In the genomic region with DNA sequence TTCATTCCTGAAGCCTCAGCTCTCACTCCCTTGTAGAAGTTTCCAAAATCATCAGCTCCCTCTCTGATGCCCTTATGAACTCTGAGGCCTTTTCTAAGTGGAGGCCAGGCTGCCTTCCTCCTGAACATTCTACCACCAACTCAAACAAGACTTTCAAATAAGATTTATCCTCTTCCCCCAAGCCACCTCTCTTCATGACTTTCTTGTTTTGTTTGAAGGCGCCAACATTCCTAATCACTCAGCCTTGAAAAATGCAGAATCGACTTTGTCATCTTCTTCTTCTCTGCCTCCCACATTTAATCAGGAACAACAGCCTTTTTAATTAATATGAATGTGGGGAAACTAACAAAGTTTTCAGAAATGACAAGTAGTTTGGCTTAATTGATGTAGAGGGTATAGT, we compare ENCODE assay signal across 19 cellular contexts.
DNase-seq lines count a peak whose midpoint lies in the region; ATAC-seq and TF ChIP-seq lines count a peak whose summit lies in the region.
"Had no signal": no experiment of that assay in that cellular context is flagged by ENCODE, and none has a peak within 500 bp of the region (broad histone marks: within the 10 kb centered on the region; RNA-seq: fewer than 3 reads in every experiment).

No MANE protein-coding gene starts in this region.

- H3K27me3 Mint-ChIP-seq in osteocyte (ENCODE audit: unreplicated experiment): no peaks in the 10 kb centered on the region
- peaks cover 0 to 8% of the 10 kb centered on the region in 2 donors for H3K27me3 Mint-ChIP-seq in effector memory CD8-positive, alpha-beta T cell
- H3K27me3 Mint-ChIP-seq: activated CD4-positive, alpha-beta T cell treated with anti-CD3 and anti-CD28 coated beads, Interleukin-2, amount 10 ng/mL, durations not matched to agents 7 days and 5 days; naive B cell had no signal

- H3K36me3 ChIP-seq in SJSA1: no peaks in the 10 kb centered on the region
- H3K36me3 ChIP-seq: BE2C, cardiac muscle cell had no signal

- H3K9me3 Mint-ChIP-seq in osteocyte (ENCODE audit: unreplicated experiment): no peaks in the 10 kb centered on the region
- H3K9me3 Mint-ChIP-seq in effector memory CD8-positive, alpha-beta T cell: peaks cover 0 to 1% of the 10 kb centered on the region in 2 donors
- H3K9me3 Mint-ChIP-seq: activated CD4-positive, alpha-beta T cell treated with anti-CD3 and anti-CD28 coated beads, Interleukin-2, amount 10 ng/mL, durations not matched to agents 7 days and 5 days had no signal

- peak overlapping the region; percentile 23 for H3K27ac Mint-ChIP-seq in osteocyte (ENCODE audit: unreplicated experiment)
- no peak overlapping the region for H3K27ac Mint-ChIP-seq in effector memory CD8-positive, alpha-beta T cell
- H3K27ac Mint-ChIP-seq: activated CD4-positive, alpha-beta T cell treated with anti-CD3 and anti-CD28 coated beads, Interleukin-2, amount 10 ng/mL, durations not matched to agents 7 days and 5 days; naive B cell had no signal

- no peaks in the 10 kb centered on the region for H3K27me3 ChIP-seq in SJSA1 (replicated peaks)
- H3K27me3 ChIP-seq: BE2C, cardiac muscle cell had no signal

- peak overlapping the region; percentile 76 for H3K27ac ChIP-seq in SJSA1
- H3K27ac ChIP-seq: cardiac muscle cell, PC-9 had no signal

- no peaks in the 10 kb centered on the region for H3K36me3 Mint-ChIP-seq in osteocyte (ENCODE audit: unreplicated experiment)
- no peaks in the 10 kb centered on the region for H3K36me3 Mint-ChIP-seq in effector memory CD8-positive, alpha-beta T cell (ENCODE audit: insufficient read depth)
- H3K36me3 Mint-ChIP-seq: naive B cell had no signal

- H3K4me3 ChIP-seq in SJSA1 (no peak overlapping the region), fibroblast of pulmonary artery (replicated peaks; ENCODE audit: low read depth, low read length) (no peak overlapping the region)
- H3K4me3 ChIP-seq: cardiac muscle cell, K562, PC-9 had no signal

- no peaks in the 10 kb centered on the region for H3K9me3 ChIP-seq in SJSA1 (replicated peaks)
- H3K9me3 ChIP-seq: BE2C had no signal

- DNase-seq in EL: peak; percentile 82
- peak in 1 of 2 experiments; percentile 37 for DNase-seq in SJSA1 (ENCODE audit: low read depth in 1 of 2, low spot score in 2 of 2)
- peak; percentile 35 for DNase-seq in fibroblast of pulmonary artery (ENCODE audit: low read depth)
- DNase-seq in osteocyte (ENCODE audit: extremely low spot score, unreplicated experiment): no peak
- DNase-seq in NCI-H748 treated with DMSO at 0.1 percent for 48 hours (lab: John Stamatoyannopoulos, UW): no peak
- DNase-seq in GDM1 (lab: John Stamatoyannopoulos, UW): no peak
- DNase-seq in effector memory CD8-positive, alpha-beta T cell: no peak
- DNase-seq: activated CD4-positive, alpha-beta T cell treated with anti-CD3 and anti-CD28 coated beads, Interleukin-2, amount 10 ng/mL, durations not matched to agents 7 days and 5 days; activated naive CD4-positive, alpha-beta T cell treated with anti-CD3 and anti-CD28 coated beads, Interleukin-2, amount 50 U/mL, for 16 hours; BE2C; effector CD8-positive, alpha-beta T cell; naive B cell; NCI-H1105 treated with DMSO at 0.1 percent for 48 hours; NCI-H2171; NCI-H82; PC-9 had no signal

- peaks cover 24% of the 10 kb centered on the region for H3K4me1 ChIP-seq in SJSA1 (replicated peaks)
- H3K4me1 ChIP-seq: BE2C had no signal

- no peak for TF ChIP-seq CTCF in fibroblast of pulmonary artery (IDR thresholded peaks at IDR 0.05; ENCODE audit: low read length, missing control alignments)
- TF ChIP-seq CTCF in osteocyte (IDR thresholded peaks at IDR 0.05): no peak

- no peak for ATAC-seq in HG03196 (IDR thresholded peaks at IDR 0.05; ENCODE audit: unreplicated experiment)
- ATAC-seq in effector memory CD8-positive, alpha-beta T cell (replicated peaks): no peak
- ATAC-seq: K562 had no signal

- H3K4me3 Mint-ChIP-seq in osteocyte (ENCODE audit: unreplicated experiment): no peak overlapping the region
- no peak overlapping the region for H3K4me3 Mint-ChIP-seq in effector memory CD8-positive, alpha-beta T cell
- H3K4me3 Mint-ChIP-seq: activated CD4-positive, alpha-beta T cell treated with anti-CD3 and anti-CD28 coated beads, Interleukin-2, amount 10 ng/mL, durations not matched to agents 7 days and 5 days; naive B cell had no signal

- peaks cover 22% of the 10 kb centered on the region for H3K4me1 Mint-ChIP-seq in osteocyte (ENCODE audit: unreplicated experiment)
- no peaks in the 10 kb centered on the region for H3K4me1 Mint-ChIP-seq in effector memory CD8-positive, alpha-beta T cell (ENCODE audit: low read depth in 2 of 2)
- H3K4me1 Mint-ChIP-seq: activated CD4-positive, alpha-beta T cell treated with anti-CD3 and anti-CD28 coated beads, Interleukin-2, amount 10 ng/mL, durations not matched to agents 7 days and 5 days; naive B cell had no signal

Comparison
In these comparisons a context has a peak if more than half of its experiments do, and no peak if none do; other contexts are left out.
1. DNase-seq: peak in EL (single experiment) and fibroblast of pulmonary artery (single experiment); none in osteocyte (single experiment), NCI-H748 treated with DMSO at 0.1 percent for 48 hours (single experiment), GDM1 (single experiment) and effector memory CD8-positive, alpha-beta T cell (0 of 3).